Comparison of ENCODE assay signal across 1 cellular context in genomic region chr2:176852667-176853066, GRCh38.
TF ChIP-seq lines count a peak whose summit lies in the region.

No MANE protein-coding gene starts in this region.

TF ChIP-seq in SK-N-SH, 30 proteins besides CTCF, POLR2A, EP300 and RAD21 (continued from another document):
- no peak for TF ChIP-seq REST (IDR thresholded peaks at IDR 0.05; ENCODE audit: low read depth, low read length)
- no peak for TF ChIP-seq GATA2 (CRISPR knock-in tag; IDR thresholded peaks at IDR 0.05)
- no peak for TF ChIP-seq TEAD4 (IDR thresholded peaks at IDR 0.05; ENCODE audit: borderline replicate concordance, insufficient read depth)
